In genomic region chr14:99682809-99683618, GRCh38 we compare ENCODE assay signal across 7 cellular contexts. TPM values are rescaled to one million over a fixed set of nuclear protein-coding genes. Genes with fewer than 3 reads are reported as not detected.
DNase-seq lines count a peak whose midpoint lies in the region; ATAC-seq and TF ChIP-seq lines count a peak whose summit lies in the region.

No MANE protein-coding gene starts in this region.

- H3K4me3 Mint-ChIP-seq in activated CD4-positive, alpha-beta T cell treated with anti-CD3 and anti-CD28 coated beads for 36 hours, result peak overlapping the region; percentile 86

- H3K4me3 ChIP-seq in choroid plexus epithelial cell (ENCODE audit: low read depth, low read length), result peak overlapping the region; percentile 78

- intact Hi-C loops in activated CD4-positive, alpha-beta T cell treated with anti-CD3 and anti-CD28 coated beads for 36 hours (cut with DNase I, micrococcal nuclease), result loop anchor here (1.0 to 10.0 kb wide), 4 partner anchors 165 to 692 kb away; partner anchors contain the start of gene WDR25 (in 1 of the 2)
- intact Hi-C loops in left colon (cut with DNase I, micrococcal nuclease), result no loop called here

- peaks cover 5% of the 10 kb centered on the region for H3K9me3 Mint-ChIP-seq in activated CD4-positive, alpha-beta T cell treated with anti-CD3 and anti-CD28 coated beads for 36 hours (ENCODE audit: low read depth)

- ATAC-seq in HG02938 (IDR thresholded peaks at IDR 0.05; ENCODE audit: unreplicated experiment) (peak; percentile 36), left colon (peak; percentile 54)
- ATAC-seq in activated CD4-positive, alpha-beta T cell treated with anti-CD3 and anti-CD28 coated beads for 36 hours, result peak; percentile 21

- peaks cover 8% of the 10 kb centered on the region for H3K27me3 Mint-ChIP-seq in activated CD4-positive, alpha-beta T cell treated with anti-CD3 and anti-CD28 coated beads for 36 hours

- TF ChIP-seq CTCF in GM13976 (IDR thresholded peaks at IDR 0.05; ENCODE audit: borderline replicate concordance, control extremely low read depth, extremely low read depth, insufficient read depth, missing control alignments), result peak; percentile 92
- TF ChIP-seq CTCF in choroid plexus epithelial cell (conservative IDR thresholded peaks at IDR 0.05; ENCODE audit: low read depth, low read length), result peak; percentile 85

- H3K36me3 Mint-ChIP-seq in activated CD4-positive, alpha-beta T cell treated with anti-CD3 and anti-CD28 coated beads for 36 hours (ENCODE audit: low read depth), result no peaks in the 10 kb centered on the region

- in situ Hi-C loops in GM13976 (cut with MboI; ENCODE audit: low sequenced_read_pairs, unreplicated experiment), result no loop called here

- DNase-seq in GM13976 (ENCODE audit: low spot score), result peak; percentile 88
- peak; percentile 64 for DNase-seq in NCI-H2171 (lab: John Stamatoyannopoulos, UW)
- peak; percentile 92 for DNase-seq in activated CD4-positive, alpha-beta T cell treated with anti-CD3 and anti-CD28 coated beads for 36 hours
- peak; percentile 74 for DNase-seq in choroid plexus epithelial cell (ENCODE audit: low read depth)
- DNase-seq in left colon, result peak; percentile 72 to 89
- peak; percentile 61 to 77 for DNase-seq in stimulated activated CD4-positive, alpha-beta T cell treated with anti-CD3 and anti-CD28 coated beads, Interleukin-1b, Interleukin-23, amount 100 ng/mL, for 1 hour (ENCODE audit: low read depth in 2 of 2)

- POLR2A ChIA-PET in activated CD4-positive, alpha-beta T cell treated with anti-CD3 and anti-CD28 coated beads for 36 hours (lab: Charles Lee), result no interaction called here

- peaks cover 4% of the 10 kb centered on the region for H3K4me1 Mint-ChIP-seq in activated CD4-positive, alpha-beta T cell treated with anti-CD3 and anti-CD28 coated beads for 36 hours

- peak overlapping the region; percentile 55 for H3K27ac Mint-ChIP-seq in activated CD4-positive, alpha-beta T cell treated with anti-CD3 and anti-CD28 coated beads for 36 hours

- CTCF ChIA-PET in activated CD4-positive, alpha-beta T cell treated with anti-CD3 and anti-CD28 coated beads for 36 hours (lab: Charles Lee), result interaction anchor here (0.6 to 1.4 kb wide), 6 partner anchors 14 to 354 kb away, joined by 3 to 5 read pairs (median 4); no protein-coding TSS in a partner anchor

RNA-seq across cellular contexts. Expression of gene CYP46A1, which starts 1.1 kb away (rescaled TPM):
- total RNA-seq in activated CD4-positive, alpha-beta T cell treated with anti-CD3 and anti-CD28 coated beads for 36 hours, result under 1 TPM; 0.05 to 0.23 TPM
- under 1 TPM; 0.09 to 0.45 TPM for total RNA-seq in left colon

RNA-seq across cellular contexts. Expression of gene HHIPL1, which starts 38.1 kb away (rescaled TPM):
- under 1 TPM in 1 of 2 experiments, not detected in 1; 0.07 TPM for total RNA-seq in activated CD4-positive, alpha-beta T cell treated with anti-CD3 and anti-CD28 coated beads for 36 hours
- total RNA-seq in left colon, result 1 to 10 TPM in 1 of 2 donors, under 1 TPM in 1; 0.31 to 1.0 TPM

Comparison
In these comparisons a context has a peak if more than half of its experiments do, and no peak if none do; other contexts are left out.
1. Peak in every context shown above with its lines: DNase-seq, ATAC-seq and H3K4me3 ChIP-seq.
2. intact Hi-C loops: an anchor here in activated CD4-positive, alpha-beta T cell treated with anti-CD3 and anti-CD28 coated beads for 36 hours (1.0 to 10.0 kb wide); none called in left colon.